ENCODE assay signal across 1 cellular context in genomic region chr3:52246728-52247454, GRCh38.
TF ChIP-seq lines count a peak whose summit lies in the region.

No MANE protein-coding gene starts in this region.

TF ChIP-seq in HepG2, 621 proteins besides CTCF, POLR2A, EP300 and RAD21:
- TF ChIP-seq NR3C1 (CRISPR knock-in tag; IDR thresholded peaks at IDR 0.05): no peak
- TF ChIP-seq FOXP1 (IDR thresholded peaks at IDR 0.05): no peak
- TF ChIP-seq FOXP1 (CRISPR knock-in tag; IDR thresholded peaks at IDR 0.05): no peak
- TF ChIP-seq MED8 (CRISPR knock-in tag; IDR thresholded peaks at IDR 0.05; ENCODE audit: insufficient replicate concordance): no peak
TF ChIP-seq in HepG2: peak in this region for 0.
